In the genomic region with DNA sequence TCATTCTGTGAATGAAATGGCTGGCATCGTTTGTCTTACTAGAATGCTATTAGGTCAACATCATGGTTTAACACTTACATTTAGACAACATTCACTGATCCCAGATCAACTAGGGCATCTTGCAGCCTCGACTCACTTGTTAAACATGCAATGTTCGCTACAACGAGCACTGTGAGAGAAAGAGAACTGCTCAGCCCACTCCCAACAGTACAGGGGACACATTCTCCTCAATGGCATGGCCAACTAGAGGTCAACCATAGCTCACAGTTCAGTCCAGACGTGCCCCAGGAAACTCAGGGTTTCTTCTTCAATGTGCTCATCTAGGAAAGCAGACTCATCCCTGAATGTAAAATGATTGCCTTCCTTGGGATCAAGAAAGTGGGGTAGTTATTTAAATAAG, we compare ENCODE assay signal across 1 cellular context.
TF ChIP-seq lines count a peak whose summit lies in the region.

No MANE protein-coding gene starts in this region.

TF ChIP-seq in IMR-90, 13 proteins besides CTCF, POLR2A, EP300 and RAD21:
- TF ChIP-seq MAZ (IDR thresholded peaks at IDR 0.05; ENCODE audit: borderline replicate concordance, low read depth, low read length) (no peak), MXI1 (IDR thresholded peaks at IDR 0.05; ENCODE audit: borderline replicate concordance, low read depth, low read length) (no peak)
- TF ChIP-seq, protein P1, sequence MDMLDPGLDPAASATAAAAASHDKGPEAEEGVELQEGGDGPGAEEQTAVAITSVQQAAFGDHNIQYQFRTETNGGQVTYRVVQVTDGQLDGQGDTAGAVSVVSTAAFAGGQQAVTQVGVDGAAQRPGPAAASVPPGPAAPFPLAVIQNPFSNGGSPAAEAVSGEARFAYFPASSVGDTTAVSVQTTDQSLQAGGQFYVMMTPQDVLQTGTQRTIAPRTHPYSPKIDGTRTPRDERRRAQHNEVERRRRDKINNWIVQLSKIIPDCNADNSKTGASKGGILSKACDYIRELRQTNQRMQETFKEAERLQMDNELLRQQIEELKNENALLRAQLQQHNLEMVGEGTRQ (IDR thresholded peaks at IDR 0.05; ENCODE audit: low read depth, low read length), result no peak
TF ChIP-seq in IMR-90: peak in this region for 0.
